1 cellular context compared by ENCODE assay signal in the genomic region with DNA sequence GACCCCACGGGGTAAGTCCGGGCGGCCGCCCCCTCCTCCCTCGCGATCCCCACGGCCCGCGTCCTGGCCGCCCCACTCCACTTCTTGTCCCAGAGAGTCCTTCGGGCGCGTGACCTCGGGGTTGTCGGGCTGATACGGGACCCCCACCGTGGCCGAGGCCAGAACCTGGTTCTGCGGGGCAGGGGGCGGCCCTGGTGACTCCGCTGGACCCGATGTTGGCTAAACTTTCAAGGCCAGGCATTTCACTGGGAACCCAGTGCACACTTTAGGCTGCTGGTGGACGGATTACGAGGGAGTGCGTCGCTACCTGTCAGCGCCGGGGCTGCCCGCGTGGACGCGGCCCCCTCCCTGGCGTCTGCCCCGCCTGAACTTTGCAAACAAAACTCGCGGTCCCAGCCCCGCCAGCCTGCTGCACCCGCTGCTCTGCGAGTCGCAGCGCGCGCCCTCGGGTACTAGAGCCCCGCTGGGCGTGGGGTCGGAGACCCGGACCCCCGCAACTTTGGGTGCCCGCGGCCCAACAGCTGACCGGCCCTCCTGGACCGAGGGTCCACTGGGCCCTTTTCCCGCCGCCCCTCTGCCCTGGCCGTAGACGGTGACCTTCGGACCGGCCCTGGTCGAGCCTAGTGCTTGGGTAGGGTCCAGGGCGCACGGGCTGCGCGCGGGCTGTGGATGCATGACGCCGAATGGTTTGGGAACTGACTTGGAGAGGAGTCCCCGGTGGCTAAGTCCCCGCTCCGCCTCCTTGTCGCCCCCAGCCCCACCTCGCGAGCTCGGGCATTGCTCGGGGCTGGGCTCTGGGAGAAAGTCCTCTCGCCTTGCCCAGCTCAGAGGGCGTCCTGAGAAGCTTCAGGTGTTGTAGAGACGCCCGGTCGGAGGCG.
TF ChIP-seq lines count a peak whose summit lies in the region.

No MANE protein-coding gene starts in this region.

TF ChIP-seq in HepG2, 621 proteins besides CTCF, POLR2A, EP300 and RAD21 (continued from another document and continues in another):
- TF ChIP-seq, protein P1, sequence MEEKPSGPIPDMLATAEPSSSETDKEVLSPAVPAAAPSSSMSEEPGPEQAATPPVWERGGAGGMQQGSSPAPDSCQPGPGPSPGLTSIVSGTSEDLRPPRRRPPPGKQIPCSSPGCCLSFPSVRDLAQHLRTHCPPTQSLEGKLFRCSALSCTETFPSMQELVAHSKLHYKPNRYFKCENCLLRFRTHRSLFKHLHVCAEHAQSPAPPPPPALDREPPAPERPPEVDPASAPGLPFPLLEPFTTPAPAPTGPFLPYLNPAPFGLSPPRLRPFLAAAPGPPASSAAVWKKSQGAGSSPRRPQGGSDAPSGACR (CRISPR knock-in tag; IDR thresholded peaks at IDR 0.05), result no peak
- TF ChIP-seq KDM5A (IDR thresholded peaks at IDR 0.05; ENCODE audit: borderline replicate concordance, low read length), result no peak
- peak; percentile 74 for TF ChIP-seq ZMYM4 (CRISPR knock-in tag; IDR thresholded peaks at IDR 0.05)
- TF ChIP-seq ZNF567 (CRISPR knock-in tag; IDR thresholded peaks at IDR 0.05; ENCODE audit: borderline replicate concordance), result peak; percentile 82; the same call in 1 of the 2 replicates
- TF ChIP-seq KLF6 (CRISPR knock-in tag; IDR thresholded peaks at IDR 0.05), result peak; percentile 70
- TF ChIP-seq, protein P2, sequence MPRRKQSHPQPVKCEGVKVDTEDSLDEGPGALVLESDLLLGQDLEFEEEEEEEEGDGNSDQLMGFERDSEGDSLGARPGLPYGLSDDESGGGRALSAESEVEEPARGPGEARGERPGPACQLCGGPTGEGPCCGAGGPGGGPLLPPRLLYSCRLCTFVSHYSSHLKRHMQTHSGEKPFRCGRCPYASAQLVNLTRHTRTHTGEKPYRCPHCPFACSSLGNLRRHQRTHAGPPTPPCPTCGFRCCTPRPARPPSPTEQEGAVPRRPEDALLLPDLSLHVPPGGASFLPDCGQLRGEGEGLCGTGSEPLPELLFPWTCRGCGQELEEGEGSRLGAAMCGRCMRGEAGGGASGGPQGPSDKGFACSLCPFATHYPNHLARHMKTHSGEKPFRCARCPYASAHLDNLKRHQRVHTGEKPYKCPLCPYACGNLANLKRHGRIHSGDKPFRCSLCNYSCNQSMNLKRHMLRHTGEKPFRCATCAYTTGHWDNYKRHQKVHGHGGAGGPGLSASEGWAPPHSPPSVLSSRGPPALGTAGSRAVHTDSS (CRISPR knock-in tag; conservative IDR thresholded peaks at IDR 0.05), result no peak
- TF ChIP-seq NFKBIZ (CRISPR knock-in tag; IDR thresholded peaks at IDR 0.05), result no peak
- TF ChIP-seq CBX1 (IDR thresholded peaks at IDR 0.05; ENCODE audit: low read depth), result no peak
- no peak for TF ChIP-seq ZNF232 (CRISPR knock-in tag; IDR thresholded peaks at IDR 0.05; ENCODE audit: borderline replicate concordance)
- no peak for TF ChIP-seq ZNF121 (CRISPR knock-in tag; IDR thresholded peaks at IDR 0.05)
- peak; percentile 58; the same call in 1 of the 2 replicates for TF ChIP-seq ZNF709 (CRISPR knock-in tag; IDR thresholded peaks at IDR 0.05)
- TF ChIP-seq YEATS2 (CRISPR knock-in tag; IDR thresholded peaks at IDR 0.05; ENCODE audit: borderline replicate concordance), result no peak
- TF ChIP-seq ZNF724P (CRISPR knock-in tag; IDR thresholded peaks at IDR 0.05; ENCODE audit: borderline replicate concordance), result no peak
- TF ChIP-seq ZNF383 (CRISPR knock-in tag; IDR thresholded peaks at IDR 0.05; ENCODE audit: borderline replicate concordance), result no peak
- no peak for TF ChIP-seq GABPA (IDR thresholded peaks at IDR 0.05; ENCODE audit: low read depth, low read length)
- no peak for TF ChIP-seq GABPA (CRISPR knock-in tag; IDR thresholded peaks at IDR 0.05; ENCODE audit: low read depth)
- TF ChIP-seq ZNF780A (CRISPR knock-in tag; IDR thresholded peaks at IDR 0.05), result no peak
- no peak for TF ChIP-seq ZZZ3 (CRISPR knock-in tag; IDR thresholded peaks at IDR 0.05; ENCODE audit: borderline replicate concordance)
- no peak for TF ChIP-seq ZNF101 (CRISPR knock-in tag; IDR thresholded peaks at IDR 0.05; ENCODE audit: borderline replicate concordance, low read depth)
- TF ChIP-seq BCL3 (CRISPR knock-in tag; IDR thresholded peaks at IDR 0.05), result 0 out of 2 replicates have a peak, but pooled peaks have one; percentile 38
- peak; percentile 78; the same call in 1 of the 2 replicates for TF ChIP-seq MYC (CRISPR knock-in tag; IDR thresholded peaks at IDR 0.05; ENCODE audit: borderline replicate concordance)
- TF ChIP-seq PCBP1 (IDR thresholded peaks at IDR 0.05; ENCODE audit: borderline replicate concordance, low read depth, low read length), result 0 out of 2 replicates have a peak, but pooled peaks have one; percentile 71
- no peak for TF ChIP-seq FOXK2 (IDR thresholded peaks at IDR 0.05)
- TF ChIP-seq PHB2 (IDR thresholded peaks at IDR 0.05; ENCODE audit: partially characterized antibody), result no peak
- TF ChIP-seq, protein P3, sequence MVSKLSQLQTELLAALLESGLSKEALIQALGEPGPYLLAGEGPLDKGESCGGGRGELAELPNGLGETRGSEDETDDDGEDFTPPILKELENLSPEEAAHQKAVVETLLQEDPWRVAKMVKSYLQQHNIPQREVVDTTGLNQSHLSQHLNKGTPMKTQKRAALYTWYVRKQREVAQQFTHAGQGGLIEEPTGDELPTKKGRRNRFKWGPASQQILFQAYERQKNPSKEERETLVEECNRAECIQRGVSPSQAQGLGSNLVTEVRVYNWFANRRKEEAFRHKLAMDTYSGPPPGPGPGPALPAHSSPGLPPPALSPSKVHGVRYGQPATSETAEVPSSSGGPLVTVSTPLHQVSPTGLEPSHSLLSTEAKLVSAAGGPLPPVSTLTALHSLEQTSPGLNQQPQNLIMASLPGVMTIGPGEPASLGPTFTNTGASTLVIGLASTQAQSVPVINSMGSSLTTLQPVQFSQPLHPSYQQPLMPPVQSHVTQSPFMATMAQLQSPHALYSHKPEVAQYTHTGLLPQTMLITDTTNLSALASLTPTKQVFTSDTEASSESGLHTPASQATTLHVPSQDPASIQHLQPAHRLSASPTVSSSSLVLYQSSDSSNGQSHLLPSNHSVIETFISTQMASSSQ (IDR thresholded peaks at IDR 0.05; ENCODE audit: low read depth), result no peak
- TF ChIP-seq, protein P3 (CRISPR knock-in tag; IDR thresholded peaks at IDR 0.05; ENCODE audit: borderline replicate concordance), result peak; percentile 33; the same call in 1 of the 2 replicates
- TF ChIP-seq ZNF883 (CRISPR knock-in tag; IDR thresholded peaks at IDR 0.05; ENCODE audit: not compliant biosample characterization), result no peak
- TF ChIP-seq, protein P4, sequence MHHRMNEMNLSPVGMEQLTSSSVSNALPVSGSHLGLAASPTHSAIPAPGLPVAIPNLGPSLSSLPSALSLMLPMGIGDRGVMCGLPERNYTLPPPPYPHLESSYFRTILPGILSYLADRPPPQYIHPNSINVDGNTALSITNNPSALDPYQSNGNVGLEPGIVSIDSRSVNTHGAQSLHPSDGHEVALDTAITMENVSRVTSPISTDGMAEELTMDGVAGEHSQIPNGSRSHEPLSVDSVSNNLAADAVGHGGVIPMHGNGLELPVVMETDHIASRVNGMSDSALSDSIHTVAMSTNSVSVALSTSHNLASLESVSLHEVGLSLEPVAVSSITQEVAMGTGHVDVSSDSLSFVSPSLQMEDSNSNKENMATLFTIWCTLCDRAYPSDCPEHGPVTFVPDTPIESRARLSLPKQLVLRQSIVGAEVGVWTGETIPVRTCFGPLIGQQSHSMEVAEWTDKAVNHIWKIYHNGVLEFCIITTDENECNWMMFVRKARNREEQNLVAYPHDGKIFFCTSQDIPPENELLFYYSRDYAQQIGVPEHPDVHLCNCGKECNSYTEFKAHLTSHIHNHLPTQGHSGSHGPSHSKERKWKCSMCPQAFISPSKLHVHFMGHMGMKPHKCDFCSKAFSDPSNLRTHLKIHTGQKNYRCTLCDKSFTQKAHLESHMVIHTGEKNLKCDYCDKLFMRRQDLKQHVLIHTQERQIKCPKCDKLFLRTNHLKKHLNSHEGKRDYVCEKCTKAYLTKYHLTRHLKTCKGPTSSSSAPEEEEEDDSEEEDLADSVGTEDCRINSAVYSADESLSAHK (CRISPR knock-in tag; IDR thresholded peaks at IDR 0.05; ENCODE audit: borderline replicate concordance), result no peak
- TF ChIP-seq SMAD1 (CRISPR knock-in tag; IDR thresholded peaks at IDR 0.05; ENCODE audit: borderline replicate concordance, low read depth), result 0 out of 2 replicates have a peak, but pooled peaks have one; percentile 64
- TF ChIP-seq, protein P5, sequence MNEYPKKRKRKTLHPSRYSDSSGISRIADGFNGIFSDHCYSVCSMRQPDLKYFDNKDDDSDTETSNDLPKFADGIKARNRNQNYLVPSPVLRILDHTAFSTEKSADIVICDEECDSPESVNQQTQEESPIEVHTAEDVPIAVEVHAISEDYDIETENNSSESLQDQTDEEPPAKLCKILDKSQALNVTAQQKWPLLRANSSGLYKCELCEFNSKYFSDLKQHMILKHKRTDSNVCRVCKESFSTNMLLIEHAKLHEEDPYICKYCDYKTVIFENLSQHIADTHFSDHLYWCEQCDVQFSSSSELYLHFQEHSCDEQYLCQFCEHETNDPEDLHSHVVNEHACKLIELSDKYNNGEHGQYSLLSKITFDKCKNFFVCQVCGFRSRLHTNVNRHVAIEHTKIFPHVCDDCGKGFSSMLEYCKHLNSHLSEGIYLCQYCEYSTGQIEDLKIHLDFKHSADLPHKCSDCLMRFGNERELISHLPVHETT (CRISPR knock-in tag; conservative IDR thresholded peaks at IDR 0.05), result no peak
- TF ChIP-seq, protein P6, sequence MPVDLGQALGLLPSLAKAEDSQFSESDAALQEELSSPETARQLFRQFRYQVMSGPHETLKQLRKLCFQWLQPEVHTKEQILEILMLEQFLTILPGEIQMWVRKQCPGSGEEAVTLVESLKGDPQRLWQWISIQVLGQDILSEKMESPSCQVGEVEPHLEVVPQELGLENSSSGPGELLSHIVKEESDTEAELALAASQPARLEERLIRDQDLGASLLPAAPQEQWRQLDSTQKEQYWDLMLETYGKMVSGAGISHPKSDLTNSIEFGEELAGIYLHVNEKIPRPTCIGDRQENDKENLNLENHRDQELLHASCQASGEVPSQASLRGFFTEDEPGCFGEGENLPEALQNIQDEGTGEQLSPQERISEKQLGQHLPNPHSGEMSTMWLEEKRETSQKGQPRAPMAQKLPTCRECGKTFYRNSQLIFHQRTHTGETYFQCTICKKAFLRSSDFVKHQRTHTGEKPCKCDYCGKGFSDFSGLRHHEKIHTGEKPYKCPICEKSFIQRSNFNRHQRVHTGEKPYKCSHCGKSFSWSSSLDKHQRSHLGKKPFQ (CRISPR knock-in tag; IDR thresholded peaks at IDR 0.05; ENCODE audit: insufficient replicate concordance), result peak; percentile 67
- TF ChIP-seq, protein P7, sequence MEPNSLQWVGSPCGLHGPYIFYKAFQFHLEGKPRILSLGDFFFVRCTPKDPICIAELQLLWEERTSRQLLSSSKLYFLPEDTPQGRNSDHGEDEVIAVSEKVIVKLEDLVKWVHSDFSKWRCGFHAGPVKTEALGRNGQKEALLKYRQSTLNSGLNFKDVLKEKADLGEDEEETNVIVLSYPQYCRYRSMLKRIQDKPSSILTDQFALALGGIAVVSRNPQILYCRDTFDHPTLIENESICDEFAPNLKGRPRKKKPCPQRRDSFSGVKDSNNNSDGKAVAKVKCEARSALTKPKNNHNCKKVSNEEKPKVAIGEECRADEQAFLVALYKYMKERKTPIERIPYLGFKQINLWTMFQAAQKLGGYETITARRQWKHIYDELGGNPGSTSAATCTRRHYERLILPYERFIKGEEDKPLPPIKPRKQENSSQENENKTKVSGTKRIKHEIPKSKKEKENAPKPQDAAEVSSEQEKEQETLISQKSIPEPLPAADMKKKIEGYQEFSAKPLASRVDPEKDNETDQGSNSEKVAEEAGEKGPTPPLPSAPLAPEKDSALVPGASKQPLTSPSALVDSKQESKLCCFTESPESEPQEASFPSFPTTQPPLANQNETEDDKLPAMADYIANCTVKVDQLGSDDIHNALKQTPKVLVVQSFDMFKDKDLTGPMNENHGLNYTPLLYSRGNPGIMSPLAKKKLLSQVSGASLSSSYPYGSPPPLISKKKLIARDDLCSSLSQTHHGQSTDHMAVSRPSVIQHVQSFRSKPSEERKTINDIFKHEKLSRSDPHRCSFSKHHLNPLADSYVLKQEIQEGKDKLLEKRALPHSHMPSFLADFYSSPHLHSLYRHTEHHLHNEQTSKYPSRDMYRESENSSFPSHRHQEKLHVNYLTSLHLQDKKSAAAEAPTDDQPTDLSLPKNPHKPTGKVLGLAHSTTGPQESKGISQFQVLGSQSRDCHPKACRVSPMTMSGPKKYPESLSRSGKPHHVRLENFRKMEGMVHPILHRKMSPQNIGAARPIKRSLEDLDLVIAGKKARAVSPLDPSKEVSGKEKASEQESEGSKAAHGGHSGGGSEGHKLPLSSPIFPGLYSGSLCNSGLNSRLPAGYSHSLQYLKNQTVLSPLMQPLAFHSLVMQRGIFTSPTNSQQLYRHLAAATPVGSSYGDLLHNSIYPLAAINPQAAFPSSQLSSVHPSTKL (CRISPR knock-in tag; IDR thresholded peaks at IDR 0.05), result peak; percentile 66; the same call in 1 of the 2 replicates
- TF ChIP-seq ZNF317 (CRISPR knock-in tag; IDR thresholded peaks at IDR 0.05), result no peak
- 0 out of 2 replicates have a peak, but pooled peaks have one; percentile 27 for TF ChIP-seq FOXK1 (CRISPR knock-in tag; IDR thresholded peaks at IDR 0.05; ENCODE audit: borderline replicate concordance, low read depth)
- TF ChIP-seq ISX (CRISPR knock-in tag; conservative IDR thresholded peaks at IDR 0.05), result no peak; the same call in 1 of the 2 replicates
- TF ChIP-seq MEIS1 (CRISPR knock-in tag; IDR thresholded peaks at IDR 0.05; ENCODE audit: borderline replicate concordance), result no peak; the same call in 1 of the 2 replicates
- no peak for TF ChIP-seq ZNF432 (CRISPR knock-in tag; IDR thresholded peaks at IDR 0.05; ENCODE audit: borderline replicate concordance)
- TF ChIP-seq ZSCAN22 (CRISPR knock-in tag; IDR thresholded peaks at IDR 0.05), result no peak
- TF ChIP-seq AGO1 (IDR thresholded peaks at IDR 0.05; ENCODE audit: low read depth, low read length, poor library complexity, severe bottlenecking), result peak; percentile 19
- TF ChIP-seq CHD4 (IDR thresholded peaks at IDR 0.05; ENCODE audit: borderline replicate concordance, low read length), result no peak
- no peak for TF ChIP-seq ZFP36 (IDR thresholded peaks at IDR 0.05; ENCODE audit: borderline replicate concordance, low read depth, low read length, partially characterized antibody)
